8 cellular contexts compared by ENCODE assay signal in genomic region chr3:49021213-49021812, GRCh38. TPM values are rescaled to one million over a fixed set of nuclear protein-coding genes. Genes with fewer than 3 reads are reported as not detected.
A peak's percentile ranks its signal among the peaks of the same experiment; 100 is the strongest.
DNase-seq lines count a peak whose midpoint lies in the region; ATAC-seq, FAIRE-seq and TF ChIP-seq lines count a peak whose summit lies in the region.

No MANE protein-coding gene starts in this region.

- dilution Hi-C loops in keratinocyte (cut with MboI; ENCODE audit: extremely low pct_ligation_motif_present, low sequenced_read_pairs), result no loop called here

- H3K4me1 ChIP-seq in keratinocyte (ENCODE audit: control insufficient read depth, extremely low read depth, insufficient read depth, low read length), result peaks cover 36% of the 10 kb centered on the region

- no peaks in the 10 kb centered on the region for H3K9me3 ChIP-seq in keratinocyte (ENCODE audit: control insufficient read depth, low read depth, low read length)

- H3K9ac ChIP-seq in keratinocyte (ENCODE audit: control insufficient read depth, extremely low read depth, insufficient read depth, low read length), result peak overlapping the region; percentile 90

- H3K9me1 ChIP-seq in keratinocyte (ENCODE audit: control insufficient read depth, extremely low read depth, insufficient read depth, low read length), result no peaks in the 10 kb centered on the region

- peaks cover 57% of the 10 kb centered on the region for H3K79me2 ChIP-seq in keratinocyte (ENCODE audit: control insufficient read depth, insufficient read depth, low read length)

- peak overlapping the region; percentile 91 for H3K27ac ChIP-seq in keratinocyte (ENCODE audit: control insufficient read depth, insufficient read depth, low read length)

- no peaks in the 10 kb centered on the region for H3K27me3 ChIP-seq in keratinocyte (ENCODE audit: control insufficient read depth, extremely low read depth, insufficient read depth, low read length)

- H3K36me3 ChIP-seq in keratinocyte (ENCODE audit: control insufficient read depth in 2 of 2, extremely low read depth in 1 of 2, insufficient read depth in 2 of 2, low read length in 2 of 2), result peaks cover 22 to 30% of the 10 kb centered on the region in 2 experiments

- ATAC-seq in GM19043 (IDR thresholded peaks at IDR 0.05; ENCODE audit: low read depth, unreplicated experiment) (peak; percentile 42), HG03354 (IDR thresholded peaks at IDR 0.05; ENCODE audit: poor library complexity, severe bottlenecking, unreplicated experiment) (peak; percentile 54)
- ATAC-seq in activated CD4-positive, CD25-positive, alpha-beta regulatory T cell treated with anti-CD3 and anti-CD28 coated beads, Interleukin-2, amount 50 U/mL, for 24 hours, result peak; percentile 72

- peak overlapping the region; percentile 70 for H2AFZ ChIP-seq in keratinocyte (ENCODE audit: control insufficient read depth, low read length)

- DNase-seq in AG20443 (ENCODE audit: low spot score), result peak; percentile 98
- peak; percentile 87 to 96 for DNase-seq in NCI-H446 (lab: John Stamatoyannopoulos, UW)
- DNase-seq in cerebellar cortex (ENCODE audit: low spot score), result peak; percentile 97
- DNase-seq in keratinocyte (ENCODE audit: low read depth, low spot score), result peak; percentile 71
- DNase-seq in stimulated activated CD4-positive, alpha-beta T cell treated with anti-CD3 and anti-CD28 coated beads, Interleukin-12 subunit alpha, Interleukin-12 subunit beta, amount 100 ng/mL, for 48 hours (ENCODE audit: low read depth in 2 of 3, low spot score in 1 of 3), result peak; percentile 96 to 99 (median 98)

- no peak for TF ChIP-seq CTCF in keratinocyte (optimal IDR thresholded peaks at IDR 0.05 in 1 of 3, IDR thresholded peaks at IDR 0.05 in 1 of 3, conservative IDR thresholded peaks at IDR 0.05 in 1 of 3; ENCODE audit: extremely low read depth in 1 of 3, insufficient read depth in 2 of 3, low read length in 3 of 3)

- H4K20me1 ChIP-seq in keratinocyte (ENCODE audit: control insufficient read depth, extremely low read depth, insufficient read depth, low read length), result peaks cover 4% of the 10 kb centered on the region

- H3K4me3 ChIP-seq in keratinocyte (ENCODE audit: control insufficient read depth in 2 of 3, extremely low read depth in 1 of 3, insufficient read depth in 2 of 3, low read depth in 1 of 3, low read length in 3 of 3), result peak overlapping the region; percentile 80 to 97 (median 93)

- peak overlapping the region; percentile 99 for H3K4me2 ChIP-seq in keratinocyte (ENCODE audit: control insufficient read depth, extremely low read depth, insufficient read depth, low read depth, low read length)

- peak; percentile 39 for FAIRE-seq in keratinocyte (lab: Jason Lieb, UNC)

RNA-seq across cellular contexts. Expression of gene NDUFAF3, which starts 0.6 kb away (rescaled TPM):
- 38.3 to 70.1 TPM (median 44.8 TPM) in 3 replicates for polyA plus RNA-seq in keratinocyte
- polyA plus RNA-seq in keratinocyte (2011; ENCODE audit: low read depth), result 4.1 TPM
- polyA plus RNA-seq in keratinocyte (2011; cell fraction: cytosol; rRNA removed), result 28.0 and 57.0 TPM in 2 replicates
- 12.7 and 19.8 TPM in 2 replicates for polyA plus RNA-seq in keratinocyte (2011; cell fraction: nucleus; rRNA removed)
- polyA plus RNA-seq in keratinocyte (2012; ENCODE audit: low replicate concordance), result 44.0 and 109 TPM in 2 replicates
- polyA minus RNA-seq in keratinocyte, result 26.2 to 69.4 TPM (median 48.3 TPM) in 3 replicates
- polyA minus RNA-seq in keratinocyte (2011; cell fraction: cytosol; rRNA and poly(A)+ RNA removed), result 92.1 TPM
- 15.6 and 19.4 TPM in 2 replicates for polyA minus RNA-seq in keratinocyte (2011; cell fraction: nucleus; rRNA and poly(A)+ RNA removed)

RNA-seq across cellular contexts. Expression of gene DALRD3, which starts 2.9 kb away (rescaled TPM):
- 33.7 to 41.1 TPM (median 37.8 TPM) in 3 replicates for polyA plus RNA-seq in keratinocyte
- 3.5 TPM for polyA plus RNA-seq in keratinocyte (2011; ENCODE audit: low read depth)
- 31.3 and 40.4 TPM in 2 replicates for polyA plus RNA-seq in keratinocyte (2011; cell fraction: cytosol; rRNA removed)
- 60.2 and 67.6 TPM in 2 replicates for polyA plus RNA-seq in keratinocyte (2011; cell fraction: nucleus; rRNA removed)
- polyA plus RNA-seq in keratinocyte (2012; ENCODE audit: low replicate concordance), result 21.7 and 23.7 TPM in 2 replicates
- polyA minus RNA-seq in keratinocyte, result 45.5 to 64.0 TPM (median 55.2 TPM) in 3 replicates
- polyA minus RNA-seq in keratinocyte (2011; cell fraction: cytosol; rRNA and poly(A)+ RNA removed), result 30.5 TPM
- 13.6 and 14.7 TPM in 2 replicates for polyA minus RNA-seq in keratinocyte (2011; cell fraction: nucleus; rRNA and poly(A)+ RNA removed)

RNA-seq across cellular contexts. Expression of gene IMPDH2, which starts 7.9 kb away (rescaled TPM):
- polyA plus RNA-seq in keratinocyte, result 199 to 221 TPM (median 210 TPM) in 3 replicates
- 255 TPM for polyA plus RNA-seq in keratinocyte (2011; ENCODE audit: low read depth)
- 147 and 165 TPM in 2 replicates for polyA plus RNA-seq in keratinocyte (2011; cell fraction: cytosol; rRNA removed)
- polyA plus RNA-seq in keratinocyte (2011; cell fraction: nucleus; rRNA removed), result 194 and 201 TPM in 2 replicates
- polyA plus RNA-seq in keratinocyte (2012; ENCODE audit: low replicate concordance), result 177 and 251 TPM in 2 replicates
- 146 to 450 TPM (median 412 TPM) in 3 replicates for polyA minus RNA-seq in keratinocyte
- polyA minus RNA-seq in keratinocyte (2011; cell fraction: cytosol; rRNA and poly(A)+ RNA removed), result 294 TPM
- polyA minus RNA-seq in keratinocyte (2011; cell fraction: nucleus; rRNA and poly(A)+ RNA removed), result 89.9 and 104 TPM in 2 replicates

RNA-seq across cellular contexts. Expression of gene WDR6, which starts 14.1 kb away (rescaled TPM):
- polyA plus RNA-seq in keratinocyte, result 61.5 to 90.9 TPM (median 77.4 TPM) in 3 replicates
- 16.0 TPM for polyA plus RNA-seq in keratinocyte (2011; ENCODE audit: low read depth)
- polyA plus RNA-seq in keratinocyte (2011; cell fraction: cytosol; rRNA removed), result 27.0 and 50.3 TPM in 2 replicates
- 234 and 261 TPM in 2 replicates for polyA plus RNA-seq in keratinocyte (2011; cell fraction: nucleus; rRNA removed)
- 42.1 and 80.2 TPM in 2 replicates for polyA plus RNA-seq in keratinocyte (2012; ENCODE audit: low replicate concordance)
- polyA minus RNA-seq in keratinocyte, result 123 to 316 TPM (median 125 TPM) in 3 replicates
- polyA minus RNA-seq in keratinocyte (2011; cell fraction: cytosol; rRNA and poly(A)+ RNA removed), result 73.7 TPM
- 82.5 and 93.1 TPM in 2 replicates for polyA minus RNA-seq in keratinocyte (2011; cell fraction: nucleus; rRNA and poly(A)+ RNA removed)

RNA-seq across cellular contexts. Expression of gene P4HTM, which starts 31.3 kb away (rescaled TPM):
- 0.93 to 1.1 TPM (median 0.99 TPM) in 3 replicates for polyA plus RNA-seq in keratinocyte
- polyA plus RNA-seq in keratinocyte (2011; ENCODE audit: low read depth), result 5.1 TPM
- 0.27 and 0.32 TPM in 2 replicates for polyA plus RNA-seq in keratinocyte (2011; cell fraction: cytosol; rRNA removed)
- polyA plus RNA-seq in keratinocyte (2011; cell fraction: nucleus; rRNA removed), result 3.8 and 3.9 TPM in 2 replicates
- polyA plus RNA-seq in keratinocyte (2012; ENCODE audit: low replicate concordance), result 0.76 and 3.6 TPM in 2 replicates
- 1.3 to 2.1 TPM (median 1.6 TPM) in 3 replicates for polyA minus RNA-seq in keratinocyte
- 5.4 TPM for polyA minus RNA-seq in keratinocyte (2011; cell fraction: cytosol; rRNA and poly(A)+ RNA removed)
- polyA minus RNA-seq in keratinocyte (2011; cell fraction: nucleus; rRNA and poly(A)+ RNA removed), result 2.9 and 3.1 TPM in 2 replicates

Comparison
In these comparisons a context has a peak if more than half of its experiments do, and no peak if none do; other contexts are left out.
1. Peak in every context shown above with its lines: DNase-seq, ATAC-seq, H3K4me3 ChIP-seq and H3K27ac ChIP-seq.